In the genomic region with DNA sequence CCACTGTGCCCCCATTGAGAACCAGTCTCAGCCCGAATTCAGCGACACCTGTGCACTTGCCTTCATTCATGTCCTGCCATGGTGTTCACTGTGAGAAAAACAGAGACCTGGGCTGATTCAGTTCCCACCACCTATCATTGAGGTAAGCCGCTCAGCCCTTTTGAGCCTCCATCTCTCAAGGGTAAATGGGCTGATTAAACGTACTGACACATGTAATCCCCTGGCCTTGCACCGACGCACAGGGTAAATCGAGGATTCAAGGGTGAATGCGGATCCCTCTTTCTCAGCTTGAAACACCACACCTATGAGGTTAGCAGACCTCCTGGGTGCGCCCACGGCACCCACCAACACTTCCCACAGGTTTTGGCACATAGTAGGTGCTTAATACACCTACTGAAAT, we compare ENCODE assay signal across 26 cellular contexts.
"Had no signal": no experiment of that assay in that cellular context is flagged by ENCODE, and none has a peak within 500 bp of the region (broad histone marks: within the 10 kb centered on the region; RNA-seq: fewer than 3 reads in every experiment).

No MANE protein-coding gene starts in this region.

- ATAC-seq: left colon; left lung; lower lobe of right lung; mucosa of descending colon; naive thymus-derived CD4-positive, alpha-beta T cell; natural killer cell treated with Interleukin-12 subunit alpha and Interleukin-12 subunit beta and Interleukin-15 and Interleukin-18, amount 100 ng/mL, for 72 hours; right cardiac atrium; sciatic nerve; stimulated activated naive B cell treated with anti-CD40 and anti-IgM and Interleukin-4, amounts not matched to agents 10 μg/mL and 1 μg/mL and 100 μg/mL, for 72 hours; stimulated activated naive CD8-positive, alpha-beta T cell treated with anti-CD3 and anti-CD28 coated beads, Interleukin-15, Interleukin-2, amounts not matched to agents 100 U/mL and 50 U/mL, for 24 hours had no signal

- H3K36me3 ChIP-seq: left lung, lower lobe of right lung, ovary, prostate gland, suprapubic skin, thoracic aorta, tibial artery, uterus had no signal

- H3K27ac ChIP-seq: left lung, lower lobe of right lung, ovary, prostate gland, skin epidermis, suprapubic skin, thoracic aorta, tibial artery, uterus had no signal

- H3K4me1 ChIP-seq: left lung, lower lobe of right lung, prostate gland, tibial artery, uterus had no signal

- DNase-seq: hippocampal formation; left colon; left lung; lower lobe of right lung; mammary epithelial cell; mesendoderm; midbrain; mucosa of descending colon; naive thymus-derived CD4-positive, alpha-beta T cell; ovary; retina; right cardiac atrium; stimulated activated CD4-positive, alpha-beta T cell treated with anti-CD3 and anti-CD28 coated beads, Interleukin-12 subunit alpha, Interleukin-12 subunit beta, amount 100 ng/mL, for 4 hours; stimulated activated CD4-positive, alpha-beta T cell treated with anti-CD3 and anti-CD28 coated beads, Interleukin-15, amount 100 ng/mL, for 24 hours; stimulated activated CD4-positive, alpha-beta T cell treated with anti-CD3 and anti-CD28 coated beads, Interleukin-2, amount 100 ng/mL, for 24 hours; stimulated activated CD4-positive, alpha-beta T cell treated with anti-CD3 and anti-CD28 coated beads, Interleukin-4, amount 100 ng/mL, for 1 hour; stimulated activated naive B cell treated with anti-CD40 and anti-IgM and Interleukin-4, amounts not matched to agents 10 μg/mL and 1 μg/mL and 100 μg/mL, for 72 hours; stimulated activated naive CD8-positive, alpha-beta T cell treated with anti-CD3 and anti-CD28 coated beads, Interleukin-15, Interleukin-2, amounts not matched to agents 100 U/mL and 50 U/mL, for 24 hours; tibial artery; uterus had no signal

- H3K4me3 ChIP-seq: left lung, lower lobe of right lung, mucosa of descending colon, ovary, prostate gland, skin epidermis, suprapubic skin, thoracic aorta, tibial artery, uterus had no signal

- H3K27me3 ChIP-seq: left lung, ovary, suprapubic skin, uterus had no signal

- H3K9me3 ChIP-seq: lower lobe of right lung, ovary, prostate gland, suprapubic skin, thoracic aorta, tibial artery, uterus had no signal
